13 cellular contexts compared by ENCODE assay signal in genomic region chr22:36153756-36154155, GRCh38. TPM values are rescaled to one million over a fixed set of nuclear protein-coding genes. Genes with fewer than 3 reads are reported as not detected.
DNase-seq lines count a peak whose midpoint lies in the region; ATAC-seq and TF ChIP-seq lines count a peak whose summit lies in the region.
"Had no signal": no experiment of that assay in that cellular context is flagged by ENCODE, and none has a peak within 500 bp of the region (broad histone marks: within the 10 kb centered on the region; RNA-seq: fewer than 3 reads in every experiment).

No MANE protein-coding gene starts in this region.

- no peaks in the 10 kb centered on the region for H3K9me3 Mint-ChIP-seq in activated naive CD4-positive, alpha-beta T cell treated with anti-CD3 and anti-CD28 coated beads, Interleukin-2, amount 50 U/mL, for 24 hours
- H3K9me3 Mint-ChIP-seq in activated naive CD4-positive, alpha-beta T cell treated with anti-CD3 and anti-CD28 coated beads, Interleukin-2, amount 10 ng/mL, durations not matched to agents 7 days and 5 days, result peaks cover 8% of the 10 kb centered on the region
- H3K9me3 Mint-ChIP-seq in activated T-helper 17 cell treated with anti-CD3 and anti-CD28 coated beads, Interleukin-2, amount 50 U/mL, for 72 hours, result no peaks in the 10 kb centered on the region

- WGBS in testis, 2 donors, result 82 to 85% methylated on average over 6 of the region's 6 CpGs

- H3K27ac Mint-ChIP-seq in activated naive CD4-positive, alpha-beta T cell treated with anti-CD3 and anti-CD28 coated beads, Interleukin-2, amount 50 U/mL, for 24 hours, result peak overlapping the region; percentile 99
- H3K27ac Mint-ChIP-seq in activated naive CD4-positive, alpha-beta T cell treated with anti-CD3 and anti-CD28 coated beads, Interleukin-2, amount 10 ng/mL, durations not matched to agents 7 days and 5 days, result no peak overlapping the region
- peak overlapping the region; percentile 99 for H3K27ac Mint-ChIP-seq in activated T-helper 17 cell treated with anti-CD3 and anti-CD28 coated beads, Interleukin-2, amount 50 U/mL, for 72 hours

- H3K4me3 ChIP-seq in testis, result no peak overlapping the region
- H3K4me3 ChIP-seq: K562 had no signal

- CTCF ChIA-PET in activated naive CD4-positive, alpha-beta T cell treated with anti-CD3 and anti-CD28 coated beads, Interleukin-2, amount 10 ng/mL, durations not matched to agents 7 days and 5 days (lab: Charles Lee), result interaction anchor here (2.3 to 2.4 kb wide), 3 partner anchors 25 to 85 kb away, joined by 4 to 11 read pairs (median 6); partner anchors contain the start of gene APOL2

- H3K27me3 ChIP-seq in testis, result no peaks in the 10 kb centered on the region

- no peaks in the 10 kb centered on the region for H3K36me3 ChIP-seq in testis (ENCODE audit: low read depth, missing control alignments)

- TF ChIP-seq CTCF in testis (IDR thresholded peaks at IDR 0.05), result no peak

- DNase-seq in activated naive CD4-positive, alpha-beta T cell treated with anti-CD3 and anti-CD28 coated beads, Interleukin-2, amount 10 ng/mL, durations not matched to agents 7 days and 5 days, result no peak
- DNase-seq in mucosa of gallbladder (ENCODE audit: low spot score) (peak; percentile 57), testis (no peak), NCI-H1436 (lab: John Stamatoyannopoulos, UW) (no peak), NCI-H526 treated with DMSO at 0.1 percent for 48 hours (lab: John Stamatoyannopoulos, UW) (no peak)
- DNase-seq: GOT3, NCI-H1436 treated with DMSO at 0.1 percent for 48 hours, NCI-H510A treated with DMSO at 0.1 percent for 48 hours had no signal

- TF ChIP-seq POLR2A in testis (IDR thresholded peaks at IDR 0.05), result no peak

- H3K4me1 Mint-ChIP-seq in activated naive CD4-positive, alpha-beta T cell treated with anti-CD3 and anti-CD28 coated beads, Interleukin-2, amount 50 U/mL, for 24 hours, result peaks cover 93% of the 10 kb centered on the region
- H3K4me1 Mint-ChIP-seq in activated naive CD4-positive, alpha-beta T cell treated with anti-CD3 and anti-CD28 coated beads, Interleukin-2, amount 10 ng/mL, durations not matched to agents 7 days and 5 days, result peaks cover 72% of the 10 kb centered on the region
- peaks cover 69% of the 10 kb centered on the region for H3K4me1 Mint-ChIP-seq in activated T-helper 17 cell treated with anti-CD3 and anti-CD28 coated beads, Interleukin-2, amount 50 U/mL, for 72 hours

- intact Hi-C loops in testis (cut with DNase I; ENCODE audit: low total_unique reads), result no loop called here

- peak overlapping the region; percentile 77 for H3K4me3 Mint-ChIP-seq in activated naive CD4-positive, alpha-beta T cell treated with anti-CD3 and anti-CD28 coated beads, Interleukin-2, amount 50 U/mL, for 24 hours
- no peak overlapping the region for H3K4me3 Mint-ChIP-seq in activated naive CD4-positive, alpha-beta T cell treated with anti-CD3 and anti-CD28 coated beads, Interleukin-2, amount 10 ng/mL, durations not matched to agents 7 days and 5 days
- H3K4me3 Mint-ChIP-seq in activated T-helper 17 cell treated with anti-CD3 and anti-CD28 coated beads, Interleukin-2, amount 50 U/mL, for 72 hours, result peak overlapping the region; percentile 98

- peak overlapping the region; percentile 13 to 90 for H3K27ac ChIP-seq in testis

- H3K27me3 Mint-ChIP-seq in activated naive CD4-positive, alpha-beta T cell treated with anti-CD3 and anti-CD28 coated beads, Interleukin-2, amount 50 U/mL, for 24 hours, result no peaks in the 10 kb centered on the region
- no peaks in the 10 kb centered on the region for H3K27me3 Mint-ChIP-seq in activated naive CD4-positive, alpha-beta T cell treated with anti-CD3 and anti-CD28 coated beads, Interleukin-2, amount 10 ng/mL, durations not matched to agents 7 days and 5 days
- no peaks in the 10 kb centered on the region for H3K27me3 Mint-ChIP-seq in activated T-helper 17 cell treated with anti-CD3 and anti-CD28 coated beads, Interleukin-2, amount 50 U/mL, for 72 hours

- peaks cover 38% of the 10 kb centered on the region for H3K4me1 ChIP-seq in testis

- H3K36me3 Mint-ChIP-seq in activated naive CD4-positive, alpha-beta T cell treated with anti-CD3 and anti-CD28 coated beads, Interleukin-2, amount 50 U/mL, for 24 hours, result peaks cover 11% of the 10 kb centered on the region
- peaks cover 79% of the 10 kb centered on the region for H3K36me3 Mint-ChIP-seq in activated naive CD4-positive, alpha-beta T cell treated with anti-CD3 and anti-CD28 coated beads, Interleukin-2, amount 10 ng/mL, durations not matched to agents 7 days and 5 days
- peaks cover 75% of the 10 kb centered on the region for H3K36me3 Mint-ChIP-seq in activated T-helper 17 cell treated with anti-CD3 and anti-CD28 coated beads, Interleukin-2, amount 50 U/mL, for 72 hours (ENCODE audit: low read depth)

- H3K9me3 ChIP-seq in testis, result no peaks in the 10 kb centered on the region

- no peak for ATAC-seq in activated T-helper 17 cell treated with anti-CD3 and anti-CD28 coated beads, Interleukin-2, amount 50 U/mL, for 72 hours (replicated peaks)
- ATAC-seq in GM18870 (IDR thresholded peaks at IDR 0.05; ENCODE audit: unreplicated experiment), result no peak
- ATAC-seq: K562, sciatic nerve had no signal

RNA-seq across cellular contexts. Expression of gene APOL3, which starts 6.8 kb away (rescaled TPM):
- total RNA-seq in activated T-helper 17 cell treated with anti-CD3 and anti-CD28 coated beads, Interleukin-2, amount 50 U/mL, for 72 hours, result 100 to 1,000 TPM in 1 of 2 donors, 10 to 100 TPM in 1; 99.3 to 118 TPM
- total RNA-seq in mucosa of gallbladder (20.9 TPM), testis (10 to 100 TPM; 10.6 to 13.6 TPM)
- polyA plus RNA-seq in testis (ENCODE audit: insufficient read depth, low read depth, low replicate concordance), result 20.9 TPM

RNA-seq across cellular contexts. Expression of gene APOL4, which starts 47.9 kb away (rescaled TPM):
- total RNA-seq in activated T-helper 17 cell treated with anti-CD3 and anti-CD28 coated beads, Interleukin-2, amount 50 U/mL, for 72 hours, result 1 to 10 TPM in 1 of 2 donors, under 1 TPM in 1; 0.56 to 1.2 TPM
- total RNA-seq in mucosa of gallbladder (3.4 TPM), testis (1 to 10 TPM in 1 of 2 donors, under 1 TPM in 1; 0.55 to 4.3 TPM)
- 4.3 TPM for polyA plus RNA-seq in testis (ENCODE audit: insufficient read depth, low read depth, low replicate concordance)
